13 cellular contexts compared by ENCODE assay signal in genomic region chr17:43324205-43324893, GRCh38.
DNase-seq lines count a peak whose midpoint lies in the region; ATAC-seq and TF ChIP-seq lines count a peak whose summit lies in the region.
"Had no signal": no experiment of that assay in that cellular context is flagged by ENCODE, and none has a peak within 500 bp of the region (broad histone marks: within the 10 kb centered on the region; RNA-seq: fewer than 3 reads in every experiment).

No MANE protein-coding gene starts in this region.

- peak overlapping the region; percentile 57 for H3K27ac Mint-ChIP-seq in Caco-2 (ENCODE audit: unreplicated experiment)
- no peak overlapping the region for H3K27ac Mint-ChIP-seq in HFFc6
- no peak overlapping the region for H3K27ac Mint-ChIP-seq in osteocyte (ENCODE audit: unreplicated experiment)
- H3K27ac Mint-ChIP-seq: activated T-helper 17 cell treated with anti-CD3 and anti-CD28 coated beads, Interleukin-2, amount 50 U/mL, for 72 hours had no signal

- TF ChIP-seq CTCF in Caco-2 (IDR thresholded peaks at IDR 0.05; ENCODE audit: insufficient read depth in 1 of 2, low read depth in 1 of 2, low read length in 1 of 2, severe bottlenecking in 1 of 2, unreplicated experiment in 1 of 2) (no peak), HFFc6 (IDR thresholded peaks at IDR 0.05) (0 out of 2 replicates have a peak, but pooled peaks have one; percentile 8), choroid plexus epithelial cell (conservative IDR thresholded peaks at IDR 0.05; ENCODE audit: low read depth, low read length) (peak; percentile 17), osteocyte (IDR thresholded peaks at IDR 0.05) (peak; percentile 17)

- CTCF ChIA-PET in Caco-2 (lab: Charles Lee) = no interaction called here

- intact Hi-C loops in Caco-2 (cut with micrococcal nuclease; ENCODE audit: unreplicated experiment) = no loop called here

- H3K27me3 ChIP-seq in Caco-2 (replicated peaks; ENCODE audit: control insufficient read depth, insufficient read depth, low read length) = no peaks in the 10 kb centered on the region
- H3K27me3 ChIP-seq: gastrocnemius medialis, tibial artery had no signal

- no peaks in the 10 kb centered on the region for H3K27me3 Mint-ChIP-seq in Caco-2 (ENCODE audit: insufficient read depth, unreplicated experiment)
- peaks cover 1% of the 10 kb centered on the region; the same call in 1 of the 2 replicates for H3K27me3 Mint-ChIP-seq in HFFc6 (ENCODE audit: insufficient read depth)
- H3K27me3 Mint-ChIP-seq in osteocyte (ENCODE audit: unreplicated experiment) = no peaks in the 10 kb centered on the region

- DNase-seq in Caco-2 (no peak), HFFc6 (no peak), choroid plexus epithelial cell (ENCODE audit: low read depth) (no peak), osteocyte (ENCODE audit: extremely low spot score, unreplicated experiment) (no peak)
- DNase-seq in effector CD8-positive, alpha-beta T cell (lab: John Stamatoyannopoulos, UW) = no peak
- DNase-seq: DMS 273 treated with DMSO at 0.1 percent for 48 hours, gastrocnemius medialis, NCI-H2029 treated with DMSO at 0.1 percent for 48 hours had no signal

- peaks cover 9% of the 10 kb centered on the region for H3K9me3 ChIP-seq in Caco-2
- H3K9me3 ChIP-seq: gastrocnemius medialis, tibial artery had no signal

- peaks cover 43% of the 10 kb centered on the region for H3K4me1 Mint-ChIP-seq in Caco-2 (ENCODE audit: low read depth, unreplicated experiment)
- H3K4me1 Mint-ChIP-seq in HFFc6 (ENCODE audit: low read depth) = peaks cover 28% of the 10 kb centered on the region
- peaks cover 7% of the 10 kb centered on the region for H3K4me1 Mint-ChIP-seq in osteocyte (ENCODE audit: unreplicated experiment)

- H3K9me3 Mint-ChIP-seq in Caco-2 (ENCODE audit: unreplicated experiment) (no peaks in the 10 kb centered on the region), HFFc6 (peaks cover 12% of the 10 kb centered on the region), osteocyte (ENCODE audit: unreplicated experiment) (no peaks in the 10 kb centered on the region)
- H3K9me3 Mint-ChIP-seq: activated T-helper 17 cell treated with anti-CD3 and anti-CD28 coated beads, Interleukin-2, amount 50 U/mL, for 72 hours had no signal

- POLR2A ChIA-PET in Caco-2 (lab: Charles Lee) = no interaction called here

- ATAC-seq in GM18873 (IDR thresholded peaks at IDR 0.05; ENCODE audit: low FRiP score, unreplicated experiment) (no peak), HG02642 (IDR thresholded peaks at IDR 0.05; ENCODE audit: poor library complexity, unreplicated experiment) (no peak), GM18502 (IDR thresholded peaks at IDR 0.05; ENCODE audit: poor library complexity, unreplicated experiment) (no peak)
- ATAC-seq: activated T-helper 17 cell treated with anti-CD3 and anti-CD28 coated beads, Interleukin-2, amount 50 U/mL, for 72 hours; gastrocnemius medialis had no signal

- H3K36me3 Mint-ChIP-seq in Caco-2 (ENCODE audit: insufficient read depth, unreplicated experiment) = peaks cover 9% of the 10 kb centered on the region
- peaks cover 4% of the 10 kb centered on the region; the same call in 1 of the 2 replicates for H3K36me3 Mint-ChIP-seq in HFFc6 (ENCODE audit: low read depth)
- no peaks in the 10 kb centered on the region for H3K36me3 Mint-ChIP-seq in osteocyte (ENCODE audit: unreplicated experiment)

- BruUV-seq in Caco-2 (replicated peaks; lab: Mats Ljungman, UMichigan) = no TSS peak

- H3K4me3 Mint-ChIP-seq in Caco-2 (ENCODE audit: unreplicated experiment) (no peak overlapping the region), HFFc6 (no peak overlapping the region), osteocyte (ENCODE audit: unreplicated experiment) (no peak overlapping the region)
- H3K4me3 Mint-ChIP-seq: activated T-helper 17 cell treated with anti-CD3 and anti-CD28 coated beads, Interleukin-2, amount 50 U/mL, for 72 hours had no signal

- no peaks in the 10 kb centered on the region for H3K36me3 ChIP-seq in Caco-2 (ENCODE audit: control insufficient read depth, insufficient read depth, low read length)
- H3K36me3 ChIP-seq: gastrocnemius medialis, tibial artery had no signal

- peaks cover 50% of the 10 kb centered on the region for H3K4me1 ChIP-seq in Caco-2
- H3K4me1 ChIP-seq: tibial artery had no signal

- H3K4me3 ChIP-seq in Caco-2 (ENCODE audit: low read depth, low read length) (no peak overlapping the region), choroid plexus epithelial cell (ENCODE audit: low read depth, low read length) (no peak overlapping the region)
- H3K4me3 ChIP-seq: gastrocnemius medialis, tibial artery had no signal

Comparison
In these comparisons a context has a peak if more than half of its experiments do, and no peak if none do; other contexts are left out.
1. CTCF ChIP-seq: peak in HFFc6 (single experiment), choroid plexus epithelial cell (single experiment) and osteocyte (single experiment); none in Caco-2 (0 of 2).